In the genomic region with DNA sequence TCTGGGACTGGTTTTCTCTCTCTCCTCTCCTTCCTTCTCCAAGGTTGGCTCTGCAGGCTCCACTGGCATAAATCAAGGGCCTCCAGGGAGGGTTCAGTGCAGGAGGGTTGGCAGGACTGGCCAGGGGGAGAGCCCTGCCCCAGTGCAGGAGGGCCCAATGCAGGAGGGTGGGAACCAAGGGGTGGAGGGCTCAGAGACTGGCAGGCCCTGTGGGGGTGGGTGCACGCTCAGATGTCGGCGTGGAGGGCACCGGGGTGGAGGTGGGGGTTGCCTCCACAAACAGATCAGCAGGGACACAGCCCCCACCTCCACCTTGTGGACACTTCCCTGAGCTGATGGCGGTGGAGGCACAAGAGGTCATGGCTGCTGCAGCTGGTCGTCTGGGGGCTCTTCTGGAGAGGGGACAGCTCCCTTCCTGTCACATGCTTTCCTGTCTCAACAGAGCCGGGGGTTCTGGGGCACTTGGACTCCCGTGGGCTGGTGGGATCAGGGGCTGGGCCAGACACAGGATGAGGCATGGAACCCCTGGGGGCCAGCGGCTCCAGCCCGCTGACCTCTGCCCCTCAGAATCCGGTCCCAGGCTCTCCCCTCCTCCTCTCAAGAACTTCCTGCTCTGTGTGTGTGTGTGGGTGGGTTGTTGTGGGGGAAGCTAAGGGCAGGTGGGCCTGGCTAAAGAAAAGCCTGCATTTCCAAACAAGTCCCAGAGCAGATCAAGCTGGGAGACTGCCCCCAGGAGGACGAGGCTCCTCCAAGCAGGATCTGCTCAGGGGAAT, we compare ENCODE assay signal across 8 cellular contexts. TPM values are rescaled to one million over a fixed set of nuclear protein-coding genes. Genes with fewer than 3 reads are reported as not detected.
DNase-seq lines count a peak whose midpoint lies in the region; TF ChIP-seq lines count a peak whose summit lies in the region.

No MANE protein-coding gene starts in this region.

- H3K9me3 ChIP-seq in SJCRH30 (replicated peaks) (no peaks in the 10 kb centered on the region), esophagus squamous epithelium (no peaks in the 10 kb centered on the region), trophoblast cell (ENCODE audit: insufficient read depth, low read depth, low read length) (peaks cover 2% of the 10 kb centered on the region), PC-9 (ENCODE audit: insufficient read depth, low read depth) (no peaks in the 10 kb centered on the region)

- intact Hi-C loops in esophagus squamous epithelium (cut with DNase I) = no loop called here
- intact Hi-C loops in PC-9 (cut with micrococcal nuclease; ENCODE audit: unreplicated experiment) = no loop called here

- peak overlapping the region; percentile 43 for H4K8ac ChIP-seq in trophoblast cell (ENCODE audit: low read depth, low read length)

- H3K36me3 ChIP-seq in SJCRH30 (no peaks in the 10 kb centered on the region), esophagus squamous epithelium (peaks cover 0 to 29% (median 10%) of the 10 kb centered on the region in 3 donors), trophoblast cell (ENCODE audit: control insufficient read depth in 1 of 2, insufficient read depth in 2 of 2, low read length in 2 of 2) (peaks cover 16% of the 10 kb centered on the region in 2 experiments), PC-9 (ENCODE audit: low read depth) (no peaks in the 10 kb centered on the region)

- H3K4me2 ChIP-seq in trophoblast cell (ENCODE audit: low read length) (peak overlapping the region; percentile 41), PC-9 (no peak overlapping the region)

- H3K27me3 Mint-ChIP-seq in activated CD4-positive, alpha-beta T cell treated with anti-CD3 and anti-CD28 coated beads, Interleukin-2, amount 10 ng/mL, durations not matched to agents 7 days and 5 days = no peaks in the 10 kb centered on the region

- H3K36me3 Mint-ChIP-seq in activated CD4-positive, alpha-beta T cell treated with anti-CD3 and anti-CD28 coated beads, Interleukin-2, amount 10 ng/mL, durations not matched to agents 7 days and 5 days (ENCODE audit: low read depth) = peaks cover 10% of the 10 kb centered on the region

- TF ChIP-seq POLR2A in esophagus squamous epithelium (IDR thresholded peaks at IDR 0.05) = no peak

- H3K23ac ChIP-seq in trophoblast cell (ENCODE audit: low read length) = no peak overlapping the region

- no peak overlapping the region for H3K27ac Mint-ChIP-seq in activated CD4-positive, alpha-beta T cell treated with anti-CD3 and anti-CD28 coated beads, Interleukin-2, amount 10 ng/mL, durations not matched to agents 7 days and 5 days

- peak overlapping the region; percentile 19 for H2BK12ac ChIP-seq in trophoblast cell (ENCODE audit: low read length)

- POLR2A ChIA-PET in PC-9 (lab: Charles Lee; ENCODE audit: unreplicated experiment) = no interaction called here
- POLR2A ChIA-PET in activated CD4-positive, alpha-beta T cell treated with anti-CD3 and anti-CD28 coated beads, Interleukin-2, amount 10 ng/mL, durations not matched to agents 7 days and 5 days (lab: Charles Lee) = no interaction called here

- H3K27me3 ChIP-seq in SJCRH30 (no peaks in the 10 kb centered on the region), esophagus squamous epithelium (peaks cover 0 to 51% (median 9%) of the 10 kb centered on the region in 4 donors), trophoblast cell (ENCODE audit: insufficient read depth, low read length) (no peaks in the 10 kb centered on the region), PC-9 (ENCODE audit: insufficient read depth, low read depth) (no peaks in the 10 kb centered on the region)

- peak overlapping the region; percentile 73 for H4K91ac ChIP-seq in trophoblast cell (ENCODE audit: low read depth, low read length)

- no peaks in the 10 kb centered on the region for H3K9me3 Mint-ChIP-seq in activated CD4-positive, alpha-beta T cell treated with anti-CD3 and anti-CD28 coated beads, Interleukin-2, amount 10 ng/mL, durations not matched to agents 7 days and 5 days

- no peak overlapping the region for H3K4me3 Mint-ChIP-seq in activated CD4-positive, alpha-beta T cell treated with anti-CD3 and anti-CD28 coated beads, Interleukin-2, amount 10 ng/mL, durations not matched to agents 7 days and 5 days

- no peak overlapping the region for H3K4ac ChIP-seq in trophoblast cell (ENCODE audit: low read depth, low read length)

- no TSS peak for BruUV-seq in PC-9 (replicated peaks; lab: Mats Ljungman, UMichigan)

- H3K79me2 ChIP-seq in trophoblast cell (ENCODE audit: control insufficient read depth, insufficient read depth, low read length, poor library complexity) (no peaks in the 10 kb centered on the region), PC-9 (ENCODE audit: low read depth) (peaks cover 21% of the 10 kb centered on the region)

- peaks cover 25% of the 10 kb centered on the region for H3K4me1 ChIP-seq in SJCRH30
- H3K4me1 ChIP-seq in esophagus squamous epithelium = peaks cover 42 to 65% (median 49%) of the 10 kb centered on the region in 3 donors
- H3K4me1 ChIP-seq in trophoblast cell (ENCODE audit: control insufficient read depth in 1 of 2, insufficient read depth in 2 of 2, low read length in 2 of 2) = peaks cover 38 to 53% of the 10 kb centered on the region in 2 experiments
- peaks cover 16% of the 10 kb centered on the region for H3K4me1 ChIP-seq in PC-9 (replicated peaks; ENCODE audit: insufficient read depth)

- CTCF ChIA-PET in PC-9 (lab: Charles Lee) = no interaction called here
- CTCF ChIA-PET in activated CD4-positive, alpha-beta T cell treated with anti-CD3 and anti-CD28 coated beads, Interleukin-2, amount 10 ng/mL, durations not matched to agents 7 days and 5 days (lab: Charles Lee) = interaction anchor here (0.5 kb wide), 1 partner anchor 10 kb away, joined by 3 read pairs; no protein-coding TSS in a partner anchor

- WGBS in esophagus squamous epithelium, 2 donors = 8 to 14% methylated on average over 6 to 8 of the region's 12 CpGs
- no CpG with 5 or more reads among the region's 12 CpGs for WGBS in trophoblast cell (ENCODE audit: extremely low coverage, insufficient coverage, insufficient read length)

- peak overlapping the region; percentile 25 for H2AK5ac ChIP-seq in trophoblast cell (ENCODE audit: low read length)

- H3F3A ChIP-seq in PC-9 (ENCODE audit: insufficient read depth, low read depth) = peaks cover 47% of the 10 kb centered on the region

- H3K14ac ChIP-seq in trophoblast cell (ENCODE audit: low read length) = peak overlapping the region; percentile 10

- peak overlapping the region; percentile 18 for H2AFZ ChIP-seq in trophoblast cell (ENCODE audit: insufficient read depth, low read length, poor library complexity)
- H2AFZ ChIP-seq in PC-9 = no peak overlapping the region

- H3K4me3 ChIP-seq in SJCRH30 = peak overlapping the region; percentile 31
- no peak overlapping the region for H3K4me3 ChIP-seq in esophagus squamous epithelium
- no peak overlapping the region for H3K4me3 ChIP-seq in trophoblast cell (ENCODE audit: low read depth, low read length)
- no peak overlapping the region for H3K4me3 ChIP-seq in PC-9

- no peak overlapping the region for H3K9ac ChIP-seq in trophoblast cell (ENCODE audit: low read length)

- no peak overlapping the region for H4K12ac ChIP-seq in trophoblast cell (ENCODE audit: low read depth, low read length)

- peaks cover 12% of the 10 kb centered on the region for H4K20me1 ChIP-seq in PC-9 (ENCODE audit: insufficient read depth)

- H2BK5ac ChIP-seq in trophoblast cell (ENCODE audit: low read depth, low read length, poor library complexity) = peak overlapping the region; percentile 10

- H3K18ac ChIP-seq in trophoblast cell (ENCODE audit: low read length) = peak overlapping the region; percentile 3

- peak overlapping the region; percentile 23; the same call in 1 of the 2 replicates for H3K27ac ChIP-seq in SJCRH30
- peak overlapping the region; percentile 22 to 72 (median 54) for H3K27ac ChIP-seq in esophagus squamous epithelium
- H3K27ac ChIP-seq in trophoblast cell (ENCODE audit: low read depth, low read length) = peak overlapping the region; percentile 14
- no peak overlapping the region for H3K27ac ChIP-seq in PC-9

- peaks cover 20% of the 10 kb centered on the region for H3K4me1 Mint-ChIP-seq in activated CD4-positive, alpha-beta T cell treated with anti-CD3 and anti-CD28 coated beads, Interleukin-2, amount 10 ng/mL, durations not matched to agents 7 days and 5 days

- H3K9me2 ChIP-seq in PC-9 (ENCODE audit: insufficient read depth) = no peaks in the 10 kb centered on the region

- H2BK120ac ChIP-seq in trophoblast cell (ENCODE audit: insufficient read depth, low read length, poor library complexity) = peak overlapping the region; percentile 29

- DNase-seq in GM10266 (ENCODE audit: extremely low spot score) (peak; percentile 75), SJCRH30 (peak; percentile 77 to 83), esophagus squamous epithelium (lab: John Stamatoyannopoulos, UW) (no peak), trophoblast cell (no peak), PC-9 (no peak), NCI-H226 (no peak), NCI-H526 treated with DMSO at 0.1 percent for 48 hours (lab: John Stamatoyannopoulos, UW) (no peak)
- no peak for DNase-seq in activated CD4-positive, alpha-beta T cell treated with anti-CD3 and anti-CD28 coated beads, Interleukin-2, amount 10 ng/mL, durations not matched to agents 7 days and 5 days

- TF ChIP-seq CTCF in GM10266 (IDR thresholded peaks at IDR 0.05; ENCODE audit: control insufficient read depth, insufficient read depth, low read depth, missing control alignments) = peak; percentile 30
- TF ChIP-seq CTCF in esophagus squamous epithelium (IDR thresholded peaks at IDR 0.05) = peak in 1 of 6 experiments; percentile 4
- TF ChIP-seq CTCF in PC-9 (conservative IDR thresholded peaks at IDR 0.05) = no peak

- peaks cover 21% of the 10 kb centered on the region for H3K79me1 ChIP-seq in trophoblast cell (ENCODE audit: low read length)

RNA-seq across cellular contexts. Expression of a gene that starts 2.7 kb away (rescaled TPM):
- total RNA-seq in SJCRH30 (2014; rRNA removed; shearing (Covaris generic)) = not detected in 2 replicates
- total RNA-seq in esophagus squamous epithelium (not detected), PC-9 (2021) (not detected in 2 replicates)
- polyA plus RNA-seq in trophoblast cell (2013) = not detected in 2 replicates
- not detected for total RNA-seq in activated CD4-positive, alpha-beta T cell treated with anti-CD3 and anti-CD28 coated beads, Interleukin-2, amount 10 ng/mL, durations not matched to agents 7 days and 5 days

RNA-seq across cellular contexts. Expression of a gene that starts 6.5 kb away (rescaled TPM):
- 96.4 and 105 TPM in 2 replicates for total RNA-seq in SJCRH30 (2014; rRNA removed; shearing (Covaris generic))
- total RNA-seq in esophagus squamous epithelium (100 to 1,000 TPM in 3 of 4 donors, 10 to 100 TPM in 1; 97.1 to 124 (median 116) TPM), PC-9 (2021) (149 and 158 TPM in 2 replicates)
- 67.0 and 68.3 TPM in 2 replicates for polyA plus RNA-seq in trophoblast cell (2013)
- total RNA-seq in activated CD4-positive, alpha-beta T cell treated with anti-CD3 and anti-CD28 coated beads, Interleukin-2, amount 10 ng/mL, durations not matched to agents 7 days and 5 days = 10 to 100 TPM; 39.6 to 41.6 TPM

RNA-seq across cellular contexts. Expression of a gene that starts 27.5 kb away (rescaled TPM):
- total RNA-seq in SJCRH30 (2014; rRNA removed; shearing (Covaris generic)) = 4.0 and 5.0 TPM in 2 replicates
- total RNA-seq in esophagus squamous epithelium (1 to 10 TPM in 3 of 4 donors, under 1 TPM in 1; 0.79 to 4.2 (median 2.0) TPM), PC-9 (2021) (3.6 and 4.9 TPM in 2 replicates)
- polyA plus RNA-seq in trophoblast cell (2013) = 5.9 and 6.3 TPM in 2 replicates
- total RNA-seq in activated CD4-positive, alpha-beta T cell treated with anti-CD3 and anti-CD28 coated beads, Interleukin-2, amount 10 ng/mL, durations not matched to agents 7 days and 5 days = not detected

RNA-seq across cellular contexts. Expression of a gene that starts 36.3 kb away (rescaled TPM):
- total RNA-seq in SJCRH30 (2014; rRNA removed; shearing (Covaris generic)) = 79.6 and 81.1 TPM in 2 replicates
- 10 to 100 TPM; 58.7 to 89.5 (median 75.4) TPM for total RNA-seq in esophagus squamous epithelium
- 24.9 and 25.0 TPM in 2 replicates for polyA plus RNA-seq in trophoblast cell (2013)
- total RNA-seq in PC-9 (2021) = 47.0 and 48.1 TPM in 2 replicates
- 10 to 100 TPM; 54.0 to 58.7 TPM for total RNA-seq in activated CD4-positive, alpha-beta T cell treated with anti-CD3 and anti-CD28 coated beads, Interleukin-2, amount 10 ng/mL, durations not matched to agents 7 days and 5 days

Comparison
In these comparisons a context has a peak if more than half of its experiments do, and no peak if none do; other contexts are left out.
1. DNase-seq: peak in GM10266 (single experiment) and SJCRH30 (2 of 2); none in esophagus squamous epithelium (single experiment), trophoblast cell (0 of 2), PC-9 (0 of 2), NCI-H226 (single experiment), activated CD4-positive, alpha-beta T cell treated with anti-CD3 and anti-CD28 coated beads, Interleukin-2, amount 10 ng/mL, durations not matched to agents 7 days and 5 days (single experiment) and NCI-H526 treated with DMSO at 0.1 percent for 48 hours (single experiment).